In genomic region chrX:70554081-70554480, GRCh38 we compare ENCODE assay signal across 10 cellular contexts.
DNase-seq lines count a peak whose midpoint lies in the region; ATAC-seq and TF ChIP-seq lines count a peak whose summit lies in the region.
"Had no signal": no experiment of that assay in that cellular context is flagged by ENCODE, and none has a peak within 500 bp of the region (broad histone marks: within the 10 kb centered on the region; RNA-seq: fewer than 3 reads in every experiment).

No MANE protein-coding gene starts in this region.

- CTCF ChIA-PET in activated CD4-positive, alpha-beta T cell treated with anti-CD3 and anti-CD28 coated beads for 36 hours (lab: Charles Lee) = no interaction called here

- H3K4me3 ChIP-seq in retinal pigment epithelial cell (ENCODE audit: low read length) = no peak overlapping the region
- no peak overlapping the region for H3K4me3 ChIP-seq in upper lobe of left lung

- no peak overlapping the region for H3K27ac ChIP-seq in upper lobe of left lung

- peaks cover 10% of the 10 kb centered on the region for H3K4me1 Mint-ChIP-seq in activated CD4-positive, alpha-beta T cell treated with anti-CD3 and anti-CD28 coated beads for 36 hours

- no peaks in the 10 kb centered on the region for H3K36me3 Mint-ChIP-seq in activated CD4-positive, alpha-beta T cell treated with anti-CD3 and anti-CD28 coated beads for 36 hours (ENCODE audit: low read depth)

- no peaks in the 10 kb centered on the region for H3K36me3 ChIP-seq in upper lobe of left lung

- intact Hi-C loops in activated CD4-positive, alpha-beta T cell treated with anti-CD3 and anti-CD28 coated beads for 36 hours (cut with DNase I, micrococcal nuclease) = loop anchor here (1.0 to 5.0 kb wide), 3 partner anchors 38 to 102 kb away; no protein-coding TSS in a partner anchor

- no peaks in the 10 kb centered on the region for H3K9me3 Mint-ChIP-seq in activated CD4-positive, alpha-beta T cell treated with anti-CD3 and anti-CD28 coated beads for 36 hours (ENCODE audit: low read depth)

- peak overlapping the region; percentile 6 for H3K27ac Mint-ChIP-seq in activated CD4-positive, alpha-beta T cell treated with anti-CD3 and anti-CD28 coated beads for 36 hours

- no peak for DNase-seq in activated CD4-positive, alpha-beta T cell treated with anti-CD3 and anti-CD28 coated beads for 36 hours
- no peak for DNase-seq in activated CD4-positive, alpha-beta T cell treated with anti-CD3 and anti-CD28 coated beads, Interleukin-2, amount 50 U/mL, for 4 hours
- DNase-seq in MV-4-11 (lab: John Stamatoyannopoulos, UW) (peak; percentile 30), dedifferentiated amniotic fluid mesenchymal stem cell (ENCODE audit: extremely low spot score) (peak; percentile 78), retinal pigment epithelial cell (ENCODE audit: low read depth) (peak; percentile 0), NCI-H1417 treated with DMSO at 0.1 percent for 48 hours (lab: John Stamatoyannopoulos, UW) (no peak), SKM-1 treated with dmso at 0.1 percent for 144 hours (lab: John Stamatoyannopoulos, UW; ENCODE audit: unreplicated experiment) (no peak), upper lobe of left lung (no peak)
- DNase-seq: H7 had no signal

- no peaks in the 10 kb centered on the region for H3K27me3 ChIP-seq in upper lobe of left lung

- TF ChIP-seq POLR2A in upper lobe of left lung (IDR thresholded peaks at IDR 0.05) = no peak

- POLR2A ChIA-PET in activated CD4-positive, alpha-beta T cell treated with anti-CD3 and anti-CD28 coated beads for 36 hours (lab: Charles Lee) = no interaction called here

- H3K27me3 Mint-ChIP-seq in activated CD4-positive, alpha-beta T cell treated with anti-CD3 and anti-CD28 coated beads for 36 hours = peaks cover 2% of the 10 kb centered on the region

- H3K9me3 ChIP-seq in upper lobe of left lung = no peaks in the 10 kb centered on the region
- H3K9me3 ChIP-seq: Caco-2 had no signal

- H3K4me3 Mint-ChIP-seq in activated CD4-positive, alpha-beta T cell treated with anti-CD3 and anti-CD28 coated beads for 36 hours = no peak overlapping the region

- 0 to 8% methylated on average over 2 of the region's 2 CpGs for WGBS in upper lobe of left lung, 2 donors

- no peaks in the 10 kb centered on the region for H3K4me1 ChIP-seq in upper lobe of left lung

- no peak for ATAC-seq in activated CD4-positive, alpha-beta T cell treated with anti-CD3 and anti-CD28 coated beads for 36 hours
- ATAC-seq in upper lobe of left lung (ENCODE audit: low FRiP score in 2 of 2) = no peak

- TF ChIP-seq EP300 in upper lobe of left lung (IDR thresholded peaks at IDR 0.05) = no peak

- peak; percentile 24 for TF ChIP-seq CTCF in retinal pigment epithelial cell (conservative IDR thresholded peaks at IDR 0.05; ENCODE audit: low read depth, low read length)
- peak in 3 of 6 experiments; percentile 23 to 34 (median 25) for TF ChIP-seq CTCF in upper lobe of left lung (IDR thresholded peaks at IDR 0.05)

Comparison
In these comparisons a context has a peak if more than half of its experiments do, and no peak if none do; other contexts are left out.
1. DNase-seq: peak in MV-4-11 (single experiment), dedifferentiated amniotic fluid mesenchymal stem cell (single experiment) and retinal pigment epithelial cell (single experiment); none in activated CD4-positive, alpha-beta T cell treated with anti-CD3 and anti-CD28 coated beads for 36 hours (single experiment), activated CD4-positive, alpha-beta T cell treated with anti-CD3 and anti-CD28 coated beads, Interleukin-2, amount 50 U/mL, for 4 hours (0 of 2), NCI-H1417 treated with DMSO at 0.1 percent for 48 hours (single experiment), SKM-1 treated with dmso at 0.1 percent for 144 hours (single experiment) and upper lobe of left lung (0 of 2).